ENCODE assay signal across 26 cellular contexts in the genomic region with DNA sequence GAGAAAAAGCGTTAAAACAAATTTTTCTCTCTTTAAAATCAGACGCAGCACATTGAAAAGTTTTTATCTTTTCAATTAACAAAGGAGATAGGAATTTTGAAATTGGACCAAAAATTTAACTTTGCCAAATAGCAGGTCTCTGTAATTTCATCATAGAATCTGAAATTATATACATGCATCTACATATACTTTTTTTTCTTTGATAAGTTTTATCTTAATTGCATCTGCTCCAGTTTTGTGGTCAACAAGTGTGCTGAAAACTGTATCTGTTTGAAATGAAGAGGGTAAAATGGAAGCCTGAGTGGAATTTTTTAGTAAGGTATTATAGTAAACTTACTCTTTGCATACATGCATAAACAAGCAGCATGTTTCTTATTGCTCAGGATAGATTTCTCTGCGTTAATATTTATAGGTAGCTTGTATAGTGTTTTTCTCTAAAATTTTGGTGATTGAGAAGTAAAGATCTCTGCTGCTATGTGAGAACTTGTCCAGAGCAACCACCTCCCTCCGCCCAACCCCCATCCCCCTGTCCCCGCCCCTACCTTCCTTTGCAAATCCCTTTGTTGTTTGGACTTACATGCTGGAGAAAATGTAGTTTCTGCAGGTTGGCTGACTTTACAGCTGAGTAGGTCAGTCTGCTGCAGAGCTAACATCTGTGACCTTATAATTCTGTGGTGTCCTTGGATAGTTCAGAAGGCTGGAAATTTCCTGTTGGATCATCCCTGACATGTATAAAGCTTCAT.
DNase-seq lines count a peak whose midpoint lies in the region; TF ChIP-seq lines count a peak whose summit lies in the region.
"Had no signal": no experiment of that assay in that cellular context is flagged by ENCODE, and none has a peak within 500 bp of the region (broad histone marks: within the 10 kb centered on the region; RNA-seq: fewer than 3 reads in every experiment).

No MANE protein-coding gene starts in this region.

- H3K4me3 ChIP-seq in HUES6 (ENCODE audit: low read depth, low read length) (peak overlapping the region; percentile 26; the same call in 1 of the 2 replicates), prostate gland (no peak overlapping the region)
- H3K4me3 ChIP-seq: coronary artery, gastrocnemius medialis, testis, uterus had no signal

- 78% methylated on average over 5 of the region's 5 CpGs for WGBS in prostate gland

- H3K36me3 ChIP-seq in HUES6 (ENCODE audit: control insufficient read depth, insufficient read depth, low read length) (peaks cover 24% of the 10 kb centered on the region), prostate gland (no peaks in the 10 kb centered on the region)
- H3K36me3 ChIP-seq: gastrocnemius medialis, uterus had no signal

- DNase-seq in dermis blood vessel endothelial cell (peak; percentile 2), iPS-NIHi11 (ENCODE audit: low spot score) (peak; percentile 70), renal cortical epithelial cell (ENCODE audit: low read depth) (peak; percentile 4), NCI-H2029 treated with DMSO at 0.1 percent for 48 hours (lab: John Stamatoyannopoulos, UW) (no peak), prostate gland (ENCODE audit: low spot score) (no peak), glomerular visceral epithelial cell (ENCODE audit: extremely low spot score) (no peak)
- DNase-seq: activated CD4-positive, alpha-beta T cell treated with anti-CD3 and anti-CD28 coated beads, Interleukin-2, amount 10 ng/mL, durations not matched to agents 7 days and 5 days; activated naive CD4-positive, alpha-beta T cell treated with anti-CD3 and anti-CD28 coated beads, Interleukin-2, amount 10 ng/mL, durations not matched to agents 7 days and 5 days; amygdala; C1 segment of cervical spinal cord; COR-L47; DMS79; gastrocnemius medialis; GF-D8; hypothalamus; kidney glomerular epithelial cell; MV-4-11; NCI-H1436 treated with DMSO at 0.1 percent for 48 hours; NK-92 treated with Interleukin-12 subunit alpha and Interleukin-12 subunit beta, amount 100 ng/mL, for 24 hours; Right ventricle myocardium superior; stimulated activated naive CD4-positive, alpha-beta T cell treated with Interleukin-2 at 50 U/mL for 16 hours; testis; uterus had no signal

- intact Hi-C loops in prostate gland (cut with DNase I), result no loop called here

- TF ChIP-seq POLR2A in prostate gland (IDR thresholded peaks at IDR 0.05), result no peak

- H3K4me1 ChIP-seq in HUES6 (ENCODE audit: control insufficient read depth, insufficient read depth, low read length), result peaks cover 28% of the 10 kb centered on the region
- H3K4me1 ChIP-seq in prostate gland (replicated peaks), result no peaks in the 10 kb centered on the region
- H3K4me1 ChIP-seq: gastrocnemius medialis had no signal

- no peak for TF ChIP-seq CTCF in prostate gland (IDR thresholded peaks at IDR 0.05)

- H3K9me3 ChIP-seq in HUES6 (ENCODE audit: control insufficient read depth, insufficient read depth, low read depth, low read length) (0 out of 2 replicates have a peak, but pooled peaks cover 3% of the 10 kb centered on the region), prostate gland (no peaks in the 10 kb centered on the region)
- H3K9me3 ChIP-seq: gastrocnemius medialis, neutrophil, testis, uterus had no signal

- H3K27me3 ChIP-seq in HUES6 (ENCODE audit: control insufficient read depth, insufficient read depth, low read length), result no peaks in the 10 kb centered on the region
- H3K27me3 ChIP-seq in prostate gland (replicated peaks; ENCODE audit: insufficient read depth), result no peaks in the 10 kb centered on the region
- H3K27me3 ChIP-seq: gastrocnemius medialis, neutrophil, testis, uterus had no signal

- H3K9ac ChIP-seq in HUES6 (ENCODE audit: low read length), result no peak overlapping the region

- 0 out of 2 replicates have a peak overlapping the region, but pooled peaks have one; percentile 15 for H3K27ac ChIP-seq in HUES6 (ENCODE audit: low read depth, low read length)
- no peak overlapping the region for H3K27ac ChIP-seq in prostate gland
- H3K27ac ChIP-seq: coronary artery, gastrocnemius medialis, neutrophil, testis, uterus had no signal

Comparison
In these comparisons a context has a peak if more than half of its experiments do, and no peak if none do; other contexts are left out.
1. DNase-seq: peak in dermis blood vessel endothelial cell (single experiment), iPS-NIHi11 (single experiment) and renal cortical epithelial cell (single experiment); none in NCI-H2029 treated with DMSO at 0.1 percent for 48 hours (single experiment), prostate gland (single experiment) and glomerular visceral epithelial cell (single experiment).